ENCODE assay signal across 2 cellular contexts in the genomic region with DNA sequence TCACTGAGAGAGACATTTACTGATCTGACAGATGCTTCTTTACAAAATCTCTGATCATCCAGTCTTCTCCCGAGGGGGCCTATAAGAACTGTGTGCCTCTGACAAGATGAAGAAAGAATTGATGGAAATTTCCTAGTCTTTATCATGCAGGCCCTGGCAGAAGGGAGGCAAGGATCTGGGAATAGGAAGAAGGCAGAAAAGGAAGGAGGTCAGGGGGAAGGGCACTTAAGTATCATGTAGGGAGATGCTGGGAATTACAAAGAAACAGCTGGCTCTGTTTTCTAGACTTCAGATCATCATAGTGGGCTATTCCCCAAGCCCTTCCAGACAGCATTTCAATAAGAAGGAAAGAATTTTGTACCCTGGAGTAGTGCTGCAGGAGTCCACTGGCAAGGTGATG.
TF ChIP-seq lines count a peak whose summit lies in the region.

No MANE protein-coding gene starts in this region.

TF ChIP-seq in H1, 55 proteins besides CTCF, POLR2A, EP300 and RAD21:
- no peak for TF ChIP-seq TAF1 (IDR thresholded peaks at IDR 0.05; ENCODE audit: low read depth, low read length)
- no peak for TF ChIP-seq TBP (IDR thresholded peaks at IDR 0.05; ENCODE audit: low read depth, low read length)
- TF ChIP-seq, protein P1, sequence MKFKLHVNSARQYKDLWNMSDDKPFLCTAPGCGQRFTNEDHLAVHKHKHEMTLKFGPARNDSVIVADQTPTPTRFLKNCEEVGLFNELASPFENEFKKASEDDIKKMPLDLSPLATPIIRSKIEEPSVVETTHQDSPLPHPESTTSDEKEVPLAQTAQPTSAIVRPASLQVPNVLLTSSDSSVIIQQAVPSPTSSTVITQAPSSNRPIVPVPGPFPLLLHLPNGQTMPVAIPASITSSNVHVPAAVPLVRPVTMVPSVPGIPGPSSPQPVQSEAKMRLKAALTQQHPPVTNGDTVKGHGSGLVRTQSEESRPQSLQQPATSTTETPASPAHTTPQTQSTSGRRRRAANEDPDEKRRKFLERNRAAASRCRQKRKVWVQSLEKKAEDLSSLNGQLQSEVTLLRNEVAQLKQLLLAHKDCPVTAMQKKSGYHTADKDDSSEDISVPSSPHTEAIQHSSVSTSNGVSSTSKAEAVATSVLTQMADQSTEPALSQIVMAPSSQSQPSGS (IDR thresholded peaks at IDR 0.05; ENCODE audit: low read length) = no peak
- no peak for TF ChIP-seq POLR2AphosphoS5 (IDR thresholded peaks at IDR 0.05; ENCODE audit: low read depth, low read length)
- no peak for TF ChIP-seq BRCA1 (IDR thresholded peaks at IDR 0.05; ENCODE audit: low read depth, low read length)
- TF ChIP-seq SAP30 (IDR thresholded peaks at IDR 0.05; ENCODE audit: insufficient read depth, insufficient replicate concordance, low read length) = no peak
- TF ChIP-seq HDAC2 (IDR thresholded peaks at IDR 0.05; ENCODE audit: borderline replicate concordance in 1 of 2, low read depth in 2 of 2, low read length in 2 of 2) = no peak
- 0 out of 2 replicates have a peak, but pooled peaks have one; percentile 10 for TF ChIP-seq SP1 (IDR thresholded peaks at IDR 0.05; ENCODE audit: low read depth, low read length)
- no peak for TF ChIP-seq SUZ12 (IDR thresholded peaks at IDR 0.05; ENCODE audit: low read length)

TF ChIP-seq in neural cell, 6 proteins besides CTCF, POLR2A, EP300 and RAD21:
- TF ChIP-seq, protein P2, sequence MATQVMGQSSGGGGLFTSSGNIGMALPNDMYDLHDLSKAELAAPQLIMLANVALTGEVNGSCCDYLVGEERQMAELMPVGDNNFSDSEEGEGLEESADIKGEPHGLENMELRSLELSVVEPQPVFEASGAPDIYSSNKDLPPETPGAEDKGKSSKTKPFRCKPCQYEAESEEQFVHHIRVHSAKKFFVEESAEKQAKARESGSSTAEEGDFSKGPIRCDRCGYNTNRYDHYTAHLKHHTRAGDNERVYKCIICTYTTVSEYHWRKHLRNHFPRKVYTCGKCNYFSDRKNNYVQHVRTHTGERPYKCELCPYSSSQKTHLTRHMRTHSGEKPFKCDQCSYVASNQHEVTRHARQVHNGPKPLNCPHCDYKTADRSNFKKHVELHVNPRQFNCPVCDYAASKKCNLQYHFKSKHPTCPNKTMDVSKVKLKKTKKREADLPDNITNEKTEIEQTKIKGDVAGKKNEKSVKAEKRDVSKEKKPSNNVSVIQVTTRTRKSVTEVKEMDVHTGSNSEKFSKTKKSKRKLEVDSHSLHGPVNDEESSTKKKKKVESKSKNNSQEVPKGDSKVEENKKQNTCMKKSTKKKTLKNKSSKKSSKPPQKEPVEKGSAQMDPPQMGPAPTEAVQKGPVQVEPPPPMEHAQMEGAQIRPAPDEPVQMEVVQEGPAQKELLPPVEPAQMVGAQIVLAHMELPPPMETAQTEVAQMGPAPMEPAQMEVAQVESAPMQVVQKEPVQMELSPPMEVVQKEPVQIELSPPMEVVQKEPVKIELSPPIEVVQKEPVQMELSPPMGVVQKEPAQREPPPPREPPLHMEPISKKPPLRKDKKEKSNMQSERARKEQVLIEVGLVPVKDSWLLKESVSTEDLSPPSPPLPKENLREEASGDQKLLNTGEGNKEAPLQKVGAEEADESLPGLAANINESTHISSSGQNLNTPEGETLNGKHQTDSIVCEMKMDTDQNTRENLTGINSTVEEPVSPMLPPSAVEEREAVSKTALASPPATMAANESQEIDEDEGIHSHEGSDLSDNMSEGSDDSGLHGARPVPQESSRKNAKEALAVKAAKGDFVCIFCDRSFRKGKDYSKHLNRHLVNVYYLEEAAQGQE (IDR thresholded peaks at IDR 0.05; ENCODE audit: borderline replicate concordance) = peak; percentile 94
- no peak for TF ChIP-seq MXI1 (conservative IDR thresholded peaks at IDR 0.05; ENCODE audit: poor library complexity, severe bottlenecking)
- TF ChIP-seq TAF1 (IDR thresholded peaks at IDR 0.05; ENCODE audit: low read depth) = no peak
- peak; percentile 16 for TF ChIP-seq POLR2AphosphoS5 (IDR thresholded peaks at IDR 0.05)
- no peak for TF ChIP-seq SMC3 (conservative IDR thresholded peaks at IDR 0.05; ENCODE audit: poor library complexity)
- TF ChIP-seq EZH2 (IDR thresholded peaks at IDR 0.05; ENCODE audit: borderline replicate concordance, insufficient read depth, low read length, poor library complexity, severe bottlenecking) = no peak
TF ChIP-seq in neural cell: peak in this region for 2.
